Comparison of ENCODE assay signal across 16 cellular contexts in the genomic region with DNA sequence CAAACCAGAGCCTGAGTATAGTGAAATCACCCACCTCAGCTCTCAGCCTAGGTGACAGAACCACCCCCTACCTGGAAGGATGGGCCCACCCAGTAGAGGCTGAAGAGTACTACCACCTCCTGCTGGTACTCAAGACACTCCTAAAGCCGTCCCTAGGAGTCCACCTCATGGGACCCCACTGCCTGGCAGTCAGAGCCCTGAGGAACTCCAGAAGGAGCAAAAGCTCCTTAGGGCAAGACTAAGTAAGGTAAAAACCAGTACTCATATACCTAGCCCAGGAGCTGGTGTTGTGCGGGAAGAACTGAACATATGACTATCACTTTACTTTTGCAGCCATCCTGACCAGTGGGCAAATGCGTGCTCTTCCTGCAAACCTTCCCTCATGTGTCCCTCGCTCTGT. TPM values are rescaled to one million over a fixed set of nuclear protein-coding genes. Genes with fewer than 3 reads are reported as not detected.
A peak's percentile ranks its signal among the peaks of the same experiment; 100 is the strongest.
DNase-seq lines count a peak whose midpoint lies in the region; ATAC-seq and TF ChIP-seq lines count a peak whose summit lies in the region.
"Had no signal": no experiment of that assay in that cellular context is flagged by ENCODE, and none has a peak within 500 bp of the region (broad histone marks: within the 10 kb centered on the region; RNA-seq: fewer than 3 reads in every experiment).

No MANE protein-coding gene starts in this region.

- peaks cover 89% of the 10 kb centered on the region for H3K36me3 ChIP-seq in DND-41 (ENCODE audit: insufficient read depth, low read length)
- H3K36me3 ChIP-seq in endodermal cell (ENCODE audit: control insufficient read depth, insufficient read depth, low read length): peaks cover 81% of the 10 kb centered on the region

- no peak overlapping the region for H4K5ac ChIP-seq in H9 (ENCODE audit: insufficient read length, low read depth, low read length)

- no peak overlapping the region for H4K8ac ChIP-seq in H9 (replicated peaks; ENCODE audit: insufficient read length, low read depth, low read length)

- H3K23me2 ChIP-seq in H9 (ENCODE audit: insufficient read length, low read depth, low read length, poor library complexity, severe bottlenecking): no peaks in the 10 kb centered on the region

- H3K18ac ChIP-seq in H9 (ENCODE audit: insufficient read length, low read depth, low read length): no peak overlapping the region

- DNase-seq in DND-41: no peak
- peak; percentile 24 for DNase-seq in endodermal cell
- no peak for DNase-seq in nephron progenitor cell
- DNase-seq in stimulated activated CD8-positive, alpha-beta memory T cell treated with anti-CD3 and anti-CD28 coated beads, Interleukin-4, amount 100 ng/mL, for 48 hours: no peak
- DNase-seq in H9: no peak
- no peak for DNase-seq in AG08395 (ENCODE audit: low spot score)
- DNase-seq: ACHN, AML-193, Caco-2, DMS153, DMS79 treated with DMSO at 0.1 percent for 48 hours, EL had no signal

- no peak overlapping the region for H3K14ac ChIP-seq in H9 (ENCODE audit: insufficient read depth, low read length)

- TF ChIP-seq CTCF in DND-41 (IDR thresholded peaks at IDR 0.05; ENCODE audit: borderline replicate concordance, extremely low read depth, low read length, poor library complexity, severe bottlenecking) (peak; percentile 3), endodermal cell (conservative IDR thresholded peaks at IDR 0.05) (no peak), nephron progenitor cell (IDR thresholded peaks at IDR 0.05) (no peak), H9 (conservative IDR thresholded peaks at IDR 0.05) (no peak)

- no peak overlapping the region for H3K4me2 ChIP-seq in DND-41 (ENCODE audit: insufficient read depth, low read length)
- no peak overlapping the region for H3K4me2 ChIP-seq in H9 (ENCODE audit: insufficient read depth, insufficient read length, low read length)

- H3K27ac ChIP-seq in DND-41 (ENCODE audit: low read length): no peak overlapping the region
- no peak overlapping the region for H3K27ac ChIP-seq in endodermal cell (ENCODE audit: low read depth, low read length)
- no peak overlapping the region for H3K27ac ChIP-seq in H9 (ENCODE audit: insufficient read length, low read depth, low read length)
- H3K27ac ChIP-seq: C4-2B had no signal

- no peak for ATAC-seq in DND-41 (ENCODE audit: insufficient read depth, low read depth)
- ATAC-seq: GM12878 had no signal

- H3K36me3 Mint-ChIP-seq in endodermal cell (ENCODE audit: low read depth) (peaks cover 58% of the 10 kb centered on the region), nephron progenitor cell (ENCODE audit: low read depth) (peaks cover 35% of the 10 kb centered on the region), H9 (ENCODE audit: insufficient read depth in 1 of 3, low read depth in 3 of 3) (peaks cover 16 to 75% (median 57%) of the 10 kb centered on the region in 3 experiments)

- no peak overlapping the region for H2BK15ac ChIP-seq in H9 (ENCODE audit: low read depth, low read length)

- H3K27me3 ChIP-seq in DND-41 (ENCODE audit: insufficient read depth, low read length, poor library complexity): no peaks in the 10 kb centered on the region
- no peaks in the 10 kb centered on the region for H3K27me3 ChIP-seq in endodermal cell (ENCODE audit: control insufficient read depth, insufficient read depth, low read length, poor library complexity, severe bottlenecking)
- no peaks in the 10 kb centered on the region for H3K27me3 ChIP-seq in H9 (ENCODE audit: insufficient read depth, low read length)

- no peak overlapping the region for H2BK20ac ChIP-seq in H9 (ENCODE audit: low read depth, low read length, poor library complexity, severe bottlenecking)

- H3K9me3 ChIP-seq in DND-41 (ENCODE audit: insufficient read depth, low read length, severe bottlenecking) (no peaks in the 10 kb centered on the region), endodermal cell (ENCODE audit: control insufficient read depth, low read length) (no peaks in the 10 kb centered on the region), H9 (ENCODE audit: control insufficient read depth, low read depth, low read length) (no peaks in the 10 kb centered on the region)
- H3K9me3 ChIP-seq: Caco-2, HAP-1 had no signal

- H3K9me3 Mint-ChIP-seq in endodermal cell: no peaks in the 10 kb centered on the region
- H3K9me3 Mint-ChIP-seq in nephron progenitor cell: no peaks in the 10 kb centered on the region
- H3K9me3 Mint-ChIP-seq in H9: no peaks in the 10 kb centered on the region
- H3K9me3 Mint-ChIP-seq: CD4-positive, alpha-beta T cell had no signal

- no peaks in the 10 kb centered on the region for H3K4me1 ChIP-seq in DND-41 (ENCODE audit: insufficient read depth, low read length)
- no peaks in the 10 kb centered on the region for H3K4me1 ChIP-seq in endodermal cell (ENCODE audit: control insufficient read depth, insufficient read depth, low read length)
- no peaks in the 10 kb centered on the region for H3K4me1 ChIP-seq in H9 (ENCODE audit: insufficient read depth, low read length)
- H3K4me1 ChIP-seq: Caco-2, HAP-1 had no signal

- no peak overlapping the region for H3K23ac ChIP-seq in H9 (ENCODE audit: insufficient read length, low read depth, low read length)

- H3K79me2 ChIP-seq in DND-41 (ENCODE audit: insufficient read depth, low read length): no peaks in the 10 kb centered on the region
- no peaks in the 10 kb centered on the region for H3K79me2 ChIP-seq in H9 (ENCODE audit: insufficient read depth, low read length)

- H2AFZ ChIP-seq in DND-41 (ENCODE audit: low read depth, low read length) (no peak overlapping the region), H9 (ENCODE audit: low read length) (no peak overlapping the region)

- H3K9ac ChIP-seq in DND-41 (ENCODE audit: low read depth, low read length): no peak overlapping the region
- H3K9ac ChIP-seq in endodermal cell (ENCODE audit: extremely low read depth, low read length, poor library complexity, severe bottlenecking): no peak overlapping the region
- H3K9ac ChIP-seq in H9 (ENCODE audit: extremely low read depth, insufficient read length, low read length): no peak overlapping the region

- H4K20me1 ChIP-seq in DND-41 (ENCODE audit: insufficient read depth, low read length) (no peaks in the 10 kb centered on the region), H9 (ENCODE audit: control insufficient read depth, insufficient read depth, insufficient read length) (no peaks in the 10 kb centered on the region)

- WGBS in endodermal cell (ENCODE audit: insufficient coverage in 1 of 2, insufficient read length in 1 of 2), 2 experiments: 93 to 98% methylated on average over 4 of the region's 4 CpGs
- no CpG with 5 or more reads among the region's 4 CpGs for WGBS in H9 (ENCODE audit: extremely low coverage, insufficient read length, low lambda C conversion rate)

- no peaks in the 10 kb centered on the region for H3K27me3 Mint-ChIP-seq in endodermal cell (ENCODE audit: insufficient read depth)
- H3K27me3 Mint-ChIP-seq in nephron progenitor cell (ENCODE audit: low read depth, poor library complexity): no peaks in the 10 kb centered on the region
- H3K27me3 Mint-ChIP-seq in H9 (ENCODE audit: low read depth): no peaks in the 10 kb centered on the region
- H3K27me3 Mint-ChIP-seq: CD4-positive, alpha-beta T cell had no signal

- H3K4ac ChIP-seq in H9 (ENCODE audit: low read depth, low read length): no peak overlapping the region

- no peak overlapping the region for H3K4me3 Mint-ChIP-seq in endodermal cell
- no peak overlapping the region for H3K4me3 Mint-ChIP-seq in nephron progenitor cell
- no peak overlapping the region for H3K4me3 Mint-ChIP-seq in H9
- H3K4me3 Mint-ChIP-seq: CD4-positive, alpha-beta T cell had no signal

- H3K4me3 ChIP-seq in DND-41 (ENCODE audit: low read depth in 1 of 2, low read length in 2 of 2) (no peak overlapping the region), endodermal cell (ENCODE audit: low read length) (no peak overlapping the region)
- H3K4me3 ChIP-seq: GM12878, HAP-1 had no signal

- H3K4me1 Mint-ChIP-seq in endodermal cell (no peaks in the 10 kb centered on the region), nephron progenitor cell (no peaks in the 10 kb centered on the region), H9 (no peaks in the 10 kb centered on the region)

- no peaks in the 10 kb centered on the region for H3K79me1 ChIP-seq in H9 (ENCODE audit: insufficient read depth, low read depth, low read length, poor library complexity, severe bottlenecking)

- H2BK12ac ChIP-seq in H9 (ENCODE audit: insufficient read length, low read depth, low read length): no peak overlapping the region

- no peak overlapping the region for H2BK120ac ChIP-seq in H9 (ENCODE audit: low read depth, low read length, poor library complexity, severe bottlenecking)

- H2AK5ac ChIP-seq in H9 (ENCODE audit: insufficient read length, low read length): no peak overlapping the region

- no peak overlapping the region for H4K91ac ChIP-seq in H9 (ENCODE audit: insufficient read length, low read depth, low read length)

- H3T11ph ChIP-seq in H9 (ENCODE audit: low read length): no peak overlapping the region

- H3K27ac Mint-ChIP-seq in endodermal cell (no peak overlapping the region), nephron progenitor cell (peak overlapping the region; percentile 18), H9 (no peak overlapping the region; a peak in 2 of 7 replicates)
- H3K27ac Mint-ChIP-seq: CD4-positive, alpha-beta T cell had no signal

- H2BK5ac ChIP-seq in H9 (ENCODE audit: insufficient read length, low read length): no peak overlapping the region

- no peak overlapping the region for H3K56ac ChIP-seq in H9 (ENCODE audit: insufficient read length, low read depth, low read length)

RNA-seq across cellular contexts. Expression of a gene that starts 36.3 kb away (rescaled TPM):
- total RNA-seq in endodermal cell (10 to 100 TPM; 44.8 to 46.6 TPM), H9 (2021) (51.9 and 53.0 TPM in 2 replicates)
- 31.6 TPM for polyA plus RNA-seq in endodermal cell (2013, experiment 1 of 2)
- 31.8 TPM for polyA plus RNA-seq in endodermal cell (2013, experiment 2 of 2)

RNA-seq across cellular contexts. Expression of a gene that starts 37.1 kb away (rescaled TPM):
- 10 to 100 TPM; 20.3 to 26.5 TPM for total RNA-seq in endodermal cell
- polyA plus RNA-seq in endodermal cell (2013, experiment 1 of 2): 26.6 TPM
- polyA plus RNA-seq in endodermal cell (2013, experiment 2 of 2): 24.3 TPM
- 15.2 and 18.0 TPM in 2 replicates for total RNA-seq in H9 (2021)

RNA-seq across cellular contexts. Expression of a gene that starts 52.2 kb away (rescaled TPM):
- total RNA-seq in endodermal cell (10 to 100 TPM; 27.4 to 31.5 TPM), H9 (2021) (17.4 and 19.3 TPM in 2 replicates)
- 54.2 TPM for polyA plus RNA-seq in endodermal cell (2013, experiment 1 of 2)
- 51.1 TPM for polyA plus RNA-seq in endodermal cell (2013, experiment 2 of 2)
